ENCODE assay signal across 8 cellular contexts in the genomic region with DNA sequence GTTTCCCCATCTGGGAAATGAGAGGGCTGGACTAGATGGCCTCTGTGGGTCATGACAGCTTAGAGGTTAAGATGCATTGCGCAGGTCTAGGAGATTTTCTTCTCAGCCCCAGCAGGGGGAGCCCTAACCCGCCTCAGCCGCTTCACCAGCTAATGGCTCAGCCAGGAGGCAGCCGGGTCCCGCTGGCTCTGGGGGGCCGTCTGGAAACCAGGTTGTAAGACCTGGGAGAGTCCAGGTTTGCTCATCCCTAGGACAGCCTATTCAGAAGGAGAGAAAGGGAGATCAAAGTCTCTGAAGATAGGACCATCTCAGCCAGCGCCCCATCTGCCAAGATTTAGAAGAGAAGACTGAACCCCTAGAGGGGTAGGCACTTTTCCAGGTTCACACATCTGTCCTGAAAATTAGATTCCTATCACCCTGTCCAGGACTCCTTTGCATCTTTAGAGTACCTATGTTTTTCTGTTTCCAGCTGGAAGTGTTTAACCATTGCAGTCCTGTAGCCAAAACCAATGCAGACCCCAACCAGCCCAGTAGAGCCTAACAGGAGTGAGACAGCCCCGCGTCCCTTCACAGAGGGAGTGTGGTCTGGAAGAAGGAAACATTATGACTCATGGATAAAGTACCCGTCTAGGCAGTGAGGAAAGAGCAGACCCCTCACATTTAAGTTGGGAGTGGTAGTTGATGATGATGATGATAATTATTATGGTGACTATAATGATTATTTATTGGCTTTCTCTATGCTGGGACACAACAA. TPM values are rescaled to one million over a fixed set of nuclear protein-coding genes. Genes with fewer than 3 reads are reported as not detected.
DNase-seq lines count a peak whose midpoint lies in the region; ATAC-seq and TF ChIP-seq lines count a peak whose summit lies in the region.

No MANE protein-coding gene starts in this region.

- DNase-seq in DMS114 treated with DMSO at 0.1 percent for 48 hours (lab: John Stamatoyannopoulos, UW; ENCODE audit: unreplicated experiment) (peak; percentile 70), HuH-7.5 (ENCODE audit: low spot score) (peak; percentile 64), PC-3 (peak; percentile 79), fibroblast of lung (ENCODE audit: low read depth in 2 of 2) (peak; percentile 78 to 82)
- peak; percentile 77 for DNase-seq in activated T-cell treated with anti-CD3 and anti-CD28 coated beads, Interleukin-2, amount 50 U/mL, for 1 hour
- peak; percentile 73 for DNase-seq in stimulated activated naive CD4-positive, alpha-beta T cell treated with Interleukin-2 at 50 U/mL for 16 hours (lab: John Stamatoyannopoulos, UW)

- peak overlapping the region; percentile 77 to 98 (median 97) for H3K27ac Mint-ChIP-seq in nephron

- H3K4me1 ChIP-seq in PC-3 (ENCODE audit: insufficient read depth, low read length) = peaks cover 10% of the 10 kb centered on the region
- peaks cover 27% of the 10 kb centered on the region for H3K4me1 ChIP-seq in fibroblast of lung (ENCODE audit: control insufficient read depth, extremely low read depth, insufficient read depth, low read length)

- POLR2A ChIA-PET in PC-3 (lab: Charles Lee; ENCODE audit: unreplicated experiment) = interaction anchor here (0.5 to 0.6 kb wide), 3 partner anchors 40 to 112 kb away, joined by 5 read pairs; no protein-coding TSS in a partner anchor

- H3K4me1 Mint-ChIP-seq in nephron = peaks cover 46% of the 10 kb centered on the region

- no TSS peak for BruUV-seq in PC-3 (replicated peaks; lab: Mats Ljungman, UMichigan)

- H3K4me2 ChIP-seq in PC-3 (ENCODE audit: low read length) (no peak overlapping the region), fibroblast of lung (ENCODE audit: extremely low read depth, insufficient read depth, low read length) (peak overlapping the region; percentile 19)

- H3K9ac ChIP-seq in PC-3 (ENCODE audit: low read length) = no peak overlapping the region
- no peak overlapping the region for H3K9ac ChIP-seq in fibroblast of lung (ENCODE audit: insufficient read depth, low read length)

- no peaks in the 10 kb centered on the region for H3K9me3 Mint-ChIP-seq in nephron

- CTCF ChIA-PET in PC-3 (lab: Charles Lee) = interaction anchor here (0.5 to 1.1 kb wide), 8 partner anchors 40 to 1835 kb away, joined by 3 to 28 read pairs (median 4); a partner anchor contains a TSS

- H3K9me3 ChIP-seq in PC-3 (ENCODE audit: low read length) (no peaks in the 10 kb centered on the region), fibroblast of lung (ENCODE audit: control insufficient read depth, insufficient read depth, low read depth, low read length) (no peaks in the 10 kb centered on the region)

- ATAC-seq in GM21526 (IDR thresholded peaks at IDR 0.05; ENCODE audit: low FRiP score, unreplicated experiment) = peak; percentile 66
- ATAC-seq in PC-3 = peak; percentile 82

- no peaks in the 10 kb centered on the region for H3K9me2 ChIP-seq in PC-3 (replicated peaks; ENCODE audit: low read length)

- H3K27me3 ChIP-seq in PC-3 (ENCODE audit: low read length) (no peaks in the 10 kb centered on the region), fibroblast of lung (ENCODE audit: control insufficient read depth, insufficient read depth, low read length) (no peaks in the 10 kb centered on the region)

- peak overlapping the region; percentile 33 to 42 (median 38) for H3K4me3 Mint-ChIP-seq in nephron

- TF ChIP-seq CTCF in PC-3 (conservative IDR thresholded peaks at IDR 0.05; ENCODE audit: low read depth, low read length) (peak; percentile 90), fibroblast of lung (conservative IDR thresholded peaks at IDR 0.05 in 1 of 2, IDR thresholded peaks at IDR 0.05 in 1 of 2; ENCODE audit: low read depth in 1 of 2, low read length in 2 of 2) (peak; percentile 82 to 83), nephron (IDR thresholded peaks at IDR 0.05; ENCODE audit: unreplicated experiment in 3 of 3) (peak; percentile 90 to 91 (median 90))

- H3K79me2 ChIP-seq in PC-3 (ENCODE audit: low read length) = no peaks in the 10 kb centered on the region
- H3K79me2 ChIP-seq in fibroblast of lung (ENCODE audit: control insufficient read depth, insufficient read depth, low read length) = peaks cover 3% of the 10 kb centered on the region

- H3K27ac ChIP-seq in PC-3 (ENCODE audit: low read length) = no peak overlapping the region
- H3K27ac ChIP-seq in fibroblast of lung (ENCODE audit: insufficient read depth, low read length) = peak overlapping the region; percentile 54

- intact Hi-C loops in PC-3 (cut with micrococcal nuclease) = loop anchor here (1.0 kb wide), 2 partner anchors 81 to 112 kb away; a partner anchor contains a TSS

- H3K36me3 ChIP-seq in PC-3 (ENCODE audit: low read depth, low read length) (no peaks in the 10 kb centered on the region), fibroblast of lung (ENCODE audit: control insufficient read depth, insufficient read depth, low read length) (peaks cover 15% of the 10 kb centered on the region)

- H3K27me3 Mint-ChIP-seq in nephron (ENCODE audit: low read depth) = no peaks in the 10 kb centered on the region

- H3K4me3 ChIP-seq in PC-3 (ENCODE audit: low read length) = no peak overlapping the region
- H3K4me3 ChIP-seq in fibroblast of lung (replicated peaks in 1 of 4; ENCODE audit: control extremely low read depth in 1 of 4, insufficient read depth in 1 of 4, low read depth in 3 of 4, low read length in 4 of 4) = no peak overlapping the region

- H2AFZ ChIP-seq in PC-3 (ENCODE audit: low read length) (0 out of 2 replicates have a peak overlapping the region, but pooled peaks have one; percentile 35), fibroblast of lung (ENCODE audit: low read length) (no peak overlapping the region)

- H4K20me1 ChIP-seq in PC-3 (ENCODE audit: low read length) (no peaks in the 10 kb centered on the region), fibroblast of lung (ENCODE audit: control insufficient read depth, extremely low read depth, insufficient read depth, low read length) (no peaks in the 10 kb centered on the region)

- H3K36me3 Mint-ChIP-seq in nephron (ENCODE audit: low read depth) = peaks cover 29% of the 10 kb centered on the region

- H3F3A ChIP-seq in PC-3 (ENCODE audit: low read length, unreplicated experiment) = no peaks in the 10 kb centered on the region

RNA-seq across cellular contexts. Expression of a gene that starts 27.5 kb away (rescaled TPM):
- total RNA-seq in PC-3 (2014; rRNA removed) = 0.86 and 2.7 TPM in 2 replicates
- 408 and 448 TPM in 2 replicates for total RNA-seq in fibroblast of lung
- polyA plus RNA-seq in fibroblast of lung = 3,177 and 6,513 TPM in 2 replicates
- polyA plus RNA-seq in fibroblast of lung (2012) = 2,724 and 6,217 TPM in 2 replicates
- polyA minus RNA-seq in fibroblast of lung (ENCODE audit: low replicate concordance) = 2,926 and 5,651 TPM in 2 replicates

Comparison
In these comparisons a context has a peak if more than half of its experiments do, and no peak if none do; other contexts are left out.
1. RNA of a gene that starts 27.5 kb away (total RNA-seq): 408 to 448 TPM in fibroblast of lung; 0.86 to 2.7 TPM in PC-3; every median in the first group is over 100 times any median in the second.
2. Peak in every context shown above with its lines, with median percentiles within 50 percentile points of each other: DNase-seq and CTCF ChIP-seq.